7 cellular contexts compared by ENCODE assay signal in the genomic region with DNA sequence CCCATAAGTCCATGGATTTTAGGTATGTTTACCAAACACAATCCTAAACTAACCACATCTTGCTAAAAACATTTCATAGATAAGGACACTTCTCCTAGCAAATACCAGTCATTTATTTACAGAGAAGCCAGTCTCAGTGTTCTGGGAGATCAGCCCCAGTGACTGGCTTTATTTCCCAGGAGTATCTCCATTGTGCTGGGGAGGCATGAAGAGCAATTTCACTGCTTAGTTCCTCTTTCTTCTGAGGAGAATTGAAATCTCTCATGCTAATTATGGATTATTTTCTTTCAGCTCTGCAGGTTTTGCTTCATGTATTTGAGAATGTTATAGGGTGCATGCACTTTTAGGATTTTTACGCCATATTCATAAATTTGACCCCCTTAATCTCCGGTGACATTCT.
DNase-seq lines count a peak whose midpoint lies in the region; ATAC-seq, FAIRE-seq and TF ChIP-seq lines count a peak whose summit lies in the region.
"Not testable (repeated sequence)": the region's sequence is repeated elsewhere in the genome, so short reads cannot be mapped to it uniquely, and the experiment has no call there.

No MANE protein-coding gene starts in this region.

- H3K4me3 Mint-ChIP-seq in stimulated activated memory B cell treated with anti-CD40 and anti-IgM and Interleukin-4, amounts not matched to agents 10 μg/mL and 1 μg/mL and 100 μg/mL, for 72 hours: not testable (repeated sequence)

- H3K9me3 Mint-ChIP-seq in stimulated activated memory B cell treated with anti-CD40 and anti-IgM and Interleukin-4, amounts not matched to agents 10 μg/mL and 1 μg/mL and 100 μg/mL, for 72 hours: not testable (repeated sequence)

- H3K79me2 ChIP-seq in GM12878 (ENCODE audit: control insufficient read depth, insufficient read depth, low read length): not testable (repeated sequence)

- not testable (repeated sequence) for TF ChIP-seq POLR2A in GM12878 (IDR thresholded peaks at IDR 0.05; ENCODE audit: low read depth, low read length)

- not testable (repeated sequence) for H3K36me3 ChIP-seq in GM12878 (ENCODE audit: control insufficient read depth in 2 of 2, insufficient read depth in 2 of 2, low read length in 1 of 2)

- ATAC-seq in GM18498 (IDR thresholded peaks at IDR 0.05; ENCODE audit: unreplicated experiment) (peak; percentile 43), GM18858 (IDR thresholded peaks at IDR 0.05; ENCODE audit: unreplicated experiment) (peak; percentile 35), GM19463 (IDR thresholded peaks at IDR 0.05; ENCODE audit: unreplicated experiment) (peak; percentile 57), GM21786 (IDR thresholded peaks at IDR 0.05; ENCODE audit: unreplicated experiment) (peak; percentile 22), HG02884 (IDR thresholded peaks at IDR 0.05; ENCODE audit: unreplicated experiment) (peak; percentile 33), GM12878 (peak; percentile 49)
- ATAC-seq in stimulated activated memory B cell treated with anti-CD40 and anti-IgM and Interleukin-4, amounts not matched to agents 10 μg/mL and 1 μg/mL and 100 μg/mL, for 72 hours: peak; percentile 43

- POLR2A ChIA-PET in GM12878 (lab: Charles Lee): not testable (repeated sequence)

- not testable (repeated sequence) for DNase-seq in GM12878 (ENCODE audit: low read depth, low spot score)

- not testable (repeated sequence) for TF ChIP-seq CTCF in GM12878 (IDR thresholded peaks at IDR 0.05 in 2 of 3, conservative IDR thresholded peaks at IDR 0.05 in 1 of 3; ENCODE audit: control insufficient read depth in 2 of 3, extremely low read depth in 1 of 3, insufficient read depth in 1 of 3, low read depth in 3 of 3, low read length in 3 of 3)

- H3K27ac Mint-ChIP-seq in stimulated activated memory B cell treated with anti-CD40 and anti-IgM and Interleukin-4, amounts not matched to agents 10 μg/mL and 1 μg/mL and 100 μg/mL, for 72 hours: not testable (repeated sequence)

- CTCF ChIA-PET in GM12878 (lab: Yijun Ruan, JAX): not testable (repeated sequence)

- not testable (repeated sequence) for H3K4me2 ChIP-seq in GM12878 (ENCODE audit: control insufficient read depth, insufficient read depth)

- SMC1A ChIA-PET in GM12878 (lab: Charles Lee; ENCODE audit: uncharacterized antibody, unreplicated experiment): not testable (repeated sequence)

- in situ Hi-C loops in GM12878 (cut with MboI): not testable (repeated sequence)

- not testable (repeated sequence) for H3K4me1 Mint-ChIP-seq in stimulated activated memory B cell treated with anti-CD40 and anti-IgM and Interleukin-4, amounts not matched to agents 10 μg/mL and 1 μg/mL and 100 μg/mL, for 72 hours

- BruUV-seq in GM12878 (replicated peaks; lab: Mats Ljungman, UMichigan): not testable (repeated sequence)

- RAD21 ChIA-PET in GM12878 (lab: Charles Lee; ENCODE audit: unreplicated experiment): not testable (repeated sequence)

- H3K27ac ChIP-seq in GM12878 (ENCODE audit: control insufficient read depth, insufficient read depth): not testable (repeated sequence)

- H3K9me3 ChIP-seq in GM12878 (replicated peaks; ENCODE audit: control insufficient read depth, insufficient read depth, low read length): not testable (repeated sequence)

- not testable (repeated sequence) for H2AFZ ChIP-seq in GM12878 (ENCODE audit: control insufficient read depth, low read depth, low read length)

- H3K27me3 ChIP-seq in GM12878 (replicated peaks in 1 of 2; ENCODE audit: control insufficient read depth in 2 of 2, insufficient read depth in 2 of 2, low read length in 1 of 2): not testable (repeated sequence)

- 100% methylated on average over 1 of the region's 2 CpGs for WGBS in GM12878 (ENCODE audit: insufficient coverage, insufficient replicate concordance, low lambda C conversion rate, missing lambda C conversion rate)

- H4K20me1 ChIP-seq in GM12878 (ENCODE audit: control insufficient read depth, insufficient read depth): not testable (repeated sequence)

- intact Hi-C loops in GM12878 (cut with micrococcal nuclease; ENCODE audit: unreplicated experiment): not testable (repeated sequence)

- not testable (repeated sequence) for FAIRE-seq in GM12878 (lab: Jason Lieb, UNC)

- H3K4me3 ChIP-seq in GM12878: not testable (repeated sequence)

- H3K4me1 ChIP-seq in GM12878 (ENCODE audit: control insufficient read depth, insufficient read depth, low read length): not testable (repeated sequence)

- not testable (repeated sequence) for H3K9ac ChIP-seq in GM12878 (ENCODE audit: control insufficient read depth, insufficient read depth, low read length)

- not testable (repeated sequence) for H3K36me3 Mint-ChIP-seq in stimulated activated memory B cell treated with anti-CD40 and anti-IgM and Interleukin-4, amounts not matched to agents 10 μg/mL and 1 μg/mL and 100 μg/mL, for 72 hours

- H3K27me3 Mint-ChIP-seq in stimulated activated memory B cell treated with anti-CD40 and anti-IgM and Interleukin-4, amounts not matched to agents 10 μg/mL and 1 μg/mL and 100 μg/mL, for 72 hours: not testable (repeated sequence)

- not testable (repeated sequence) for TF ChIP-seq EP300 in GM12878 (IDR thresholded peaks at IDR 0.05; ENCODE audit: borderline replicate concordance in 1 of 2, control insufficient read depth in 1 of 2, low read depth in 2 of 2, low read length in 2 of 2)

- TF ChIP-seq RAD21 in GM12878 (IDR thresholded peaks at IDR 0.05; ENCODE audit: insufficient read depth, low read depth, low read length): not testable (repeated sequence)
